ENCODE assay signal across 20 cellular contexts in the genomic region with DNA sequence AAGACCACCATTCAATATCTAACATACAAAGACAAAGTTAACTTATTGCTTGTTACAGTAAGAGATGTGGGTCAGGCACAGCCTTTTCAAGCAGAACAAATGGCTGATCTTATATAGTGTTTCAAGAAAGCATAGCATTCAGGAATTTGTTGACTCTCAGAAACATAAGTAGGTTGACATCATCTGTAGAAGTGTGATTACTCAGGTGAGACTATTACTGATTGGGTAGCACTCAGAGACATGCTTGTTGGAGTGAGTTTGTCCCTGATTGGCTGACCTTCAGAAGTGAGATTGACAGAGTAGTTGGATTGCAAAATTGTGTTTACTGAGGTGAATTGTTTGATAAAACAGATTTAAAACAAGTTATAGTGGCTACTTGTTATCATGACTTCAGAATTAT. TPM values are rescaled to one million over a fixed set of nuclear protein-coding genes. Genes with fewer than 3 reads are reported as not detected.
DNase-seq lines count a peak whose midpoint lies in the region; ATAC-seq, FAIRE-seq and TF ChIP-seq lines count a peak whose summit lies in the region.
"Had no signal": no experiment of that assay in that cellular context is flagged by ENCODE, and none has a peak within 500 bp of the region (broad histone marks: within the 10 kb centered on the region; RNA-seq: fewer than 3 reads in every experiment).

No MANE protein-coding gene starts in this region.

- no peaks in the 10 kb centered on the region for H3K36me3 Mint-ChIP-seq in natural killer cell
- H3K36me3 Mint-ChIP-seq: CD8-positive, alpha-beta T cell had no signal

- no peak overlapping the region for H3K27ac Mint-ChIP-seq in natural killer cell
- H3K27ac Mint-ChIP-seq: B cell; CD8-positive, alpha-beta T cell; H9 had no signal

- H3K9me3 Mint-ChIP-seq in natural killer cell = no peaks in the 10 kb centered on the region
- H3K9me3 Mint-ChIP-seq: CD8-positive, alpha-beta T cell; H9 had no signal

- H3K4me3 Mint-ChIP-seq in natural killer cell = no peak overlapping the region
- H3K4me3 Mint-ChIP-seq: B cell; CD8-positive, alpha-beta T cell; H9 had no signal

- peak; percentile 26 for ATAC-seq in upper lobe of right lung
- ATAC-seq in natural killer cell = no peak
- no peak for ATAC-seq in lower lobe of right lung
- no peak for ATAC-seq in HG02852 (IDR thresholded peaks at IDR 0.05; ENCODE audit: unreplicated experiment)
- ATAC-seq: CD8-positive, alpha-beta T cell; K562 had no signal

- H3K4me1 Mint-ChIP-seq in natural killer cell = no peaks in the 10 kb centered on the region
- H3K4me1 Mint-ChIP-seq: B cell had no signal

- H3K4me3 ChIP-seq in bronchial epithelial cell (ENCODE audit: low read depth, low read length) (no peak overlapping the region), upper lobe of right lung (no peak overlapping the region), lower lobe of right lung (no peak overlapping the region)
- H3K4me3 ChIP-seq: BLaER1 treated with 17β-estradiol and CSF1 and Interleukin-3, amounts not matched to agents 10 nM and 100 nM; K562 had no signal

- H3K27me3 Mint-ChIP-seq in natural killer cell (ENCODE audit: low read depth in 2 of 2) = peaks cover 3 to 8% of the 10 kb centered on the region in 2 donors

- H3K27me3 ChIP-seq in bronchial epithelial cell (ENCODE audit: control insufficient read depth, insufficient read depth, low read length) (no peaks in the 10 kb centered on the region), upper lobe of right lung (no peaks in the 10 kb centered on the region), lower lobe of right lung (ENCODE audit: low read depth) (no peaks in the 10 kb centered on the region)
- H3K27me3 ChIP-seq: BLaER1 treated with 17β-estradiol and CSF1 and Interleukin-3, amounts not matched to agents 10 nM and 100 nM had no signal

- H3K36me3 ChIP-seq in bronchial epithelial cell (ENCODE audit: control insufficient read depth, insufficient read depth, low read length) (no peaks in the 10 kb centered on the region), upper lobe of right lung (no peaks in the 10 kb centered on the region), lower lobe of right lung (no peaks in the 10 kb centered on the region)
- H3K36me3 ChIP-seq: BLaER1 treated with 17β-estradiol and CSF1 and Interleukin-3, amounts not matched to agents 10 nM and 100 nM had no signal

- TF ChIP-seq CTCF in bronchial epithelial cell (IDR thresholded peaks at IDR 0.05; ENCODE audit: insufficient read depth, low read length, severe bottlenecking) (no peak), upper lobe of right lung (IDR thresholded peaks at IDR 0.05) (no peak), natural killer cell (IDR thresholded peaks at IDR 0.05) (no peak), lower lobe of right lung (IDR thresholded peaks at IDR 0.05) (no peak)

- FAIRE-seq in bronchial epithelial cell (lab: Jason Lieb, UNC) = no peak
- FAIRE-seq: GM12892, GM18507, H1, K562 had no signal

- H3K9me3 ChIP-seq in upper lobe of right lung (no peaks in the 10 kb centered on the region), lower lobe of right lung (no peaks in the 10 kb centered on the region)
- H3K9me3 ChIP-seq: BLaER1 treated with 17β-estradiol and CSF1 and Interleukin-3, amounts not matched to agents 10 nM and 100 nM had no signal

- H3K27ac ChIP-seq in upper lobe of right lung (no peak overlapping the region), lower lobe of right lung (no peak overlapping the region)
- H3K27ac ChIP-seq: BLaER1 treated with 17β-estradiol and CSF1 and Interleukin-3, amounts not matched to agents 10 nM and 100 nM had no signal

- DNase-seq in NCI-H510A treated with DMSO at 0.1 percent for 48 hours (lab: John Stamatoyannopoulos, UW) = peak; percentile 4
- DNase-seq in NCI-H510A (lab: John Stamatoyannopoulos, UW) = no peak
- peak; percentile 63 for DNase-seq in bronchial epithelial cell (ENCODE audit: low read depth)
- DNase-seq in kidney tubule cell (ENCODE audit: low spot score) = peak; percentile 52
- DNase-seq in upper lobe of right lung = no peak
- no peak for DNase-seq in natural killer cell
- no peak for DNase-seq in lower lobe of right lung
- DNase-seq: 8988T; CD8-positive, alpha-beta T cell; DMS 273 treated with DMSO at 0.1 percent for 48 hours; DMS79; GDM1; H9 had no signal

- intact Hi-C loops in upper lobe of right lung (cut with DNase I) (no loop called here), natural killer cell (cut with micrococcal nuclease) (no loop called here), lower lobe of right lung (cut with DNase I) (no loop called here)

- H3K4me1 ChIP-seq in upper lobe of right lung (no peaks in the 10 kb centered on the region), lower lobe of right lung (no peaks in the 10 kb centered on the region)
- H3K4me1 ChIP-seq: BLaER1 treated with 17β-estradiol and CSF1 and Interleukin-3, amounts not matched to agents 10 nM and 100 nM had no signal

RNA-seq across cellular contexts. Expression of a gene that starts 30.7 kb away (rescaled TPM):
- 265 and 329 TPM in 2 replicates for total RNA-seq in bronchial epithelial cell
- 106 TPM for total RNA-seq in upper lobe of right lung
- 10 to 100 TPM; 64.9 to 98.3 (median 97.6) TPM for total RNA-seq in natural killer cell
- 100 TPM for total RNA-seq in lower lobe of right lung

Comparison
In these comparisons a context has a peak if more than half of its experiments do, and no peak if none do; other contexts are left out.
1. DNase-seq: peak in NCI-H510A treated with DMSO at 0.1 percent for 48 hours (single experiment), bronchial epithelial cell (single experiment) and kidney tubule cell (single experiment); none in NCI-H510A (single experiment), upper lobe of right lung (single experiment), natural killer cell (single experiment) and lower lobe of right lung (single experiment).